ENCODE assay signal across 8 cellular contexts in genomic region chr21:37367758-37368535, GRCh38. TPM values are rescaled to one million over a fixed set of nuclear protein-coding genes. Genes with fewer than 3 reads are reported as not detected.
DNase-seq lines count a peak whose midpoint lies in the region; ATAC-seq lines count a peak whose summit lies in the region.

No MANE protein-coding gene starts in this region.

- peak overlapping the region; percentile 93 for H3K4me3 Mint-ChIP-seq in activated CD4-positive, alpha-beta T cell treated with anti-CD3 and anti-CD28 coated beads, Interleukin-2, amount 10 ng/mL, durations not matched to agents 24 days and 14 days
- peak overlapping the region; percentile 94 for H3K4me3 Mint-ChIP-seq in stimulated activated naive CD8-positive, alpha-beta T cell treated with anti-CD3 and anti-CD28 coated beads, Interleukin-15, Interleukin-2, amounts not matched to agents 100 ng/mL and 50 ng/mL, for 24 hours

- H3K27me3 ChIP-seq in HUES64 (ENCODE audit: insufficient read depth, low read length), result no peaks in the 10 kb centered on the region

- peak overlapping the region; percentile 90 for H3K27ac Mint-ChIP-seq in activated CD4-positive, alpha-beta T cell treated with anti-CD3 and anti-CD28 coated beads, Interleukin-2, amount 10 ng/mL, durations not matched to agents 24 days and 14 days
- H3K27ac Mint-ChIP-seq in stimulated activated naive CD8-positive, alpha-beta T cell treated with anti-CD3 and anti-CD28 coated beads, Interleukin-15, Interleukin-2, amounts not matched to agents 100 ng/mL and 50 ng/mL, for 24 hours, result peak overlapping the region; percentile 90

- H3K4me3 ChIP-seq in HUES64 (ENCODE audit: low read length) (peak overlapping the region; percentile 84), mesodermal cell (ENCODE audit: extremely low read depth, insufficient read depth, low read length, poor library complexity, severe bottlenecking) (peak overlapping the region; percentile 95)

- peaks cover 4% of the 10 kb centered on the region for H3K9me3 Mint-ChIP-seq in activated CD4-positive, alpha-beta T cell treated with anti-CD3 and anti-CD28 coated beads, Interleukin-2, amount 10 ng/mL, durations not matched to agents 24 days and 14 days
- no peaks in the 10 kb centered on the region for H3K9me3 Mint-ChIP-seq in stimulated activated naive CD8-positive, alpha-beta T cell treated with anti-CD3 and anti-CD28 coated beads, Interleukin-15, Interleukin-2, amounts not matched to agents 100 ng/mL and 50 ng/mL, for 24 hours

- H3K36me3 Mint-ChIP-seq in activated CD4-positive, alpha-beta T cell treated with anti-CD3 and anti-CD28 coated beads, Interleukin-2, amount 10 ng/mL, durations not matched to agents 24 days and 14 days (ENCODE audit: low read depth), result peaks cover 9% of the 10 kb centered on the region
- peaks cover 3% of the 10 kb centered on the region for H3K36me3 Mint-ChIP-seq in stimulated activated naive CD8-positive, alpha-beta T cell treated with anti-CD3 and anti-CD28 coated beads, Interleukin-15, Interleukin-2, amounts not matched to agents 100 ng/mL and 50 ng/mL, for 24 hours (ENCODE audit: low read depth)

- H3K27ac ChIP-seq in HUES64 (ENCODE audit: low read depth, low read length), result peak overlapping the region; percentile 99; the same call in 1 of the 2 replicates
- peak overlapping the region; percentile 99 for H3K27ac ChIP-seq in mesodermal cell (ENCODE audit: low read depth, low read length, severe bottlenecking)

- peaks cover 47% of the 10 kb centered on the region for H3K4me1 Mint-ChIP-seq in activated CD4-positive, alpha-beta T cell treated with anti-CD3 and anti-CD28 coated beads, Interleukin-2, amount 10 ng/mL, durations not matched to agents 24 days and 14 days
- peaks cover 57% of the 10 kb centered on the region for H3K4me1 Mint-ChIP-seq in stimulated activated naive CD8-positive, alpha-beta T cell treated with anti-CD3 and anti-CD28 coated beads, Interleukin-15, Interleukin-2, amounts not matched to agents 100 ng/mL and 50 ng/mL, for 24 hours (ENCODE audit: low read depth)

- WGBS in HUES64, result 2% methylated on average over 58 of the region's 61 CpGs
- WGBS in mesodermal cell (ENCODE audit: insufficient coverage in 2 of 2), 2 experiments, result 1% methylated on average over 34 to 50 of the region's 61 CpGs

- intact Hi-C loops in activated CD4-positive, alpha-beta T cell treated with anti-CD3 and anti-CD28 coated beads, Interleukin-2, amount 10 ng/mL, durations not matched to agents 24 days and 14 days (cut with micrococcal nuclease), result loop anchor here (2.0 to 5.0 kb wide), 3 partner anchors 109 to 381 kb away; partner anchors contain the start of genes PIGP and TTC3

- H3K36me3 ChIP-seq in HUES64 (ENCODE audit: insufficient read depth, low read length), result no peaks in the 10 kb centered on the region
- no peaks in the 10 kb centered on the region for H3K36me3 ChIP-seq in mesodermal cell (ENCODE audit: control insufficient read depth, insufficient read depth, low read length)

- H3K9me3 ChIP-seq in HUES64 (ENCODE audit: insufficient read depth, low read depth, low read length) (no peaks in the 10 kb centered on the region), mesodermal cell (ENCODE audit: control insufficient read depth, low read length) (no peaks in the 10 kb centered on the region)

- DNase-seq in GM03348 (ENCODE audit: low spot score) (peak; percentile 38), ecto neural progenitor cell (ENCODE audit: low spot score) (peak; percentile 57), NCI-H774 (lab: John Stamatoyannopoulos, UW) (no peak)
- DNase-seq in activated CD4-positive, alpha-beta T cell treated with anti-CD3 and anti-CD28 coated beads, Interleukin-2, amount 10 ng/mL, durations not matched to agents 24 days and 14 days, result peak; percentile 83

- H3K27me3 Mint-ChIP-seq in activated CD4-positive, alpha-beta T cell treated with anti-CD3 and anti-CD28 coated beads, Interleukin-2, amount 10 ng/mL, durations not matched to agents 24 days and 14 days, result peaks cover 3% of the 10 kb centered on the region
- no peaks in the 10 kb centered on the region for H3K27me3 Mint-ChIP-seq in stimulated activated naive CD8-positive, alpha-beta T cell treated with anti-CD3 and anti-CD28 coated beads, Interleukin-15, Interleukin-2, amounts not matched to agents 100 ng/mL and 50 ng/mL, for 24 hours

- H3K4me1 ChIP-seq in HUES64 (ENCODE audit: insufficient read depth, low read length) (peaks cover 38% of the 10 kb centered on the region), mesodermal cell (ENCODE audit: control insufficient read depth, insufficient read depth, low read length, poor library complexity, severe bottlenecking) (peaks cover 12% of the 10 kb centered on the region)

- peak overlapping the region; percentile 99 for H3K9ac ChIP-seq in HUES64 (ENCODE audit: low read depth, low read length)

- no peak for ATAC-seq in HG03196 (IDR thresholded peaks at IDR 0.05; ENCODE audit: unreplicated experiment)

RNA-seq across cellular contexts. Expression of gene DYRK1A, which starts 1.4 kb away (rescaled TPM):
- polyA plus RNA-seq in HUES64 (2013, experiment 1 of 2), result 30.1 TPM
- polyA plus RNA-seq in HUES64 (2013, experiment 2 of 2), result 29.4 TPM
- 60.9 and 64.9 TPM in 2 replicates for total RNA-seq in activated CD4-positive, alpha-beta T cell treated with anti-CD3 and anti-CD28 coated beads, Interleukin-2, amount 10 ng/mL, durations not matched to agents 24 days and 14 days
- polyA plus RNA-seq in mesodermal cell (2013, experiment 1 of 2), result 26.4 TPM
- 25.2 TPM for polyA plus RNA-seq in mesodermal cell (2013, experiment 2 of 2)
